In genomic region chr4:184300816-184301215, GRCh38 we compare ENCODE assay signal across 24 cellular contexts.
DNase-seq lines count a peak whose midpoint lies in the region; ATAC-seq and TF ChIP-seq lines count a peak whose summit lies in the region.
"Had no signal": no experiment of that assay in that cellular context is flagged by ENCODE, and none has a peak within 500 bp of the region (broad histone marks: within the 10 kb centered on the region; RNA-seq: fewer than 3 reads in every experiment).

No MANE protein-coding gene starts in this region.

- H3K36me3 ChIP-seq in right atrium auricular region: no peaks in the 10 kb centered on the region
- H3K36me3 ChIP-seq in heart right ventricle: no peaks in the 10 kb centered on the region
- H3K36me3 ChIP-seq: BE2C, BLaER1 had no signal

- CTCF ChIA-PET in activated CD8-positive, alpha-beta T cell treated with anti-CD3 and anti-CD28 coated beads, Interleukin-2, amount 10 ng/mL, durations not matched to agents 7 days and 5 days (lab: Charles Lee): interaction anchor here (0.9 to 2.1 kb wide), 3 partner anchors 9 to 17 kb away, joined by 3 to 7 read pairs (median 5); no protein-coding TSS in a partner anchor
- CTCF ChIA-PET in activated CD8-positive, alpha-beta T cell treated with anti-CD3 and anti-CD28 coated beads for 36 hours (lab: Charles Lee): interaction anchor here (1.1 to 1.5 kb wide), 2 partner anchors 13 to 37 kb away, joined by 3 to 7 read pairs; no protein-coding TSS in a partner anchor

- no peak overlapping the region for H3K4me3 Mint-ChIP-seq in activated CD8-positive, alpha-beta T cell treated with anti-CD3 and anti-CD28 coated beads, Interleukin-2, amount 10 ng/mL, durations not matched to agents 7 days and 5 days
- H3K4me3 Mint-ChIP-seq in activated CD8-positive, alpha-beta T cell treated with anti-CD3 and anti-CD28 coated beads for 36 hours: no peak overlapping the region
- H3K4me3 Mint-ChIP-seq in osteocyte (ENCODE audit: unreplicated experiment): no peak overlapping the region
- H3K4me3 Mint-ChIP-seq: CD14-positive monocyte; CD4-positive, alpha-beta memory T cell; CD4-positive, CD25-positive, alpha-beta regulatory T cell; CD8-positive, alpha-beta memory T cell had no signal

- ATAC-seq in activated CD8-positive, alpha-beta T cell treated with anti-CD3 and anti-CD28 coated beads, Interleukin-2, amount 10 ng/mL, durations not matched to agents 7 days and 5 days: no peak
- ATAC-seq in activated CD8-positive, alpha-beta T cell treated with anti-CD3 and anti-CD28 coated beads for 36 hours: no peak
- ATAC-seq in heart right ventricle: no peak
- ATAC-seq: GM12878 had no signal

- H3K4me3 ChIP-seq in right atrium auricular region (no peak overlapping the region), heart right ventricle (no peak overlapping the region)
- H3K4me3 ChIP-seq: BLaER1, GM12878 had no signal

- no peak for TF ChIP-seq CTCF in activated CD8-positive, alpha-beta T cell treated with anti-CD3 and anti-CD28 coated beads for 36 hours (IDR thresholded peaks at IDR 0.05)
- TF ChIP-seq CTCF in right atrium auricular region (IDR thresholded peaks at IDR 0.05) (no peak), heart right ventricle (IDR thresholded peaks at IDR 0.05) (no peak), osteocyte (IDR thresholded peaks at IDR 0.05) (no peak)

- intact Hi-C loops in activated CD8-positive, alpha-beta T cell treated with anti-CD3 and anti-CD28 coated beads for 36 hours (cut with micrococcal nuclease): no loop called here
- intact Hi-C loops in heart right ventricle (cut with DNase I): no loop called here

- H3K9me3 ChIP-seq in right atrium auricular region: no peaks in the 10 kb centered on the region
- peaks cover 0 to 19% (median 0%) of the 10 kb centered on the region in 11 donors for H3K9me3 ChIP-seq in heart right ventricle
- H3K9me3 ChIP-seq: BE2C had no signal

- H3K4me1 Mint-ChIP-seq in activated CD8-positive, alpha-beta T cell treated with anti-CD3 and anti-CD28 coated beads, Interleukin-2, amount 10 ng/mL, durations not matched to agents 7 days and 5 days (ENCODE audit: low read depth): no peaks in the 10 kb centered on the region
- no peaks in the 10 kb centered on the region for H3K4me1 Mint-ChIP-seq in activated CD8-positive, alpha-beta T cell treated with anti-CD3 and anti-CD28 coated beads for 36 hours (ENCODE audit: low read depth)
- H3K4me1 Mint-ChIP-seq in osteocyte (ENCODE audit: unreplicated experiment): no peaks in the 10 kb centered on the region
- H3K4me1 Mint-ChIP-seq: CD4-positive, alpha-beta memory T cell; CD8-positive, alpha-beta memory T cell had no signal

- H3K27ac ChIP-seq in right atrium auricular region (no peak overlapping the region), heart right ventricle (no peak overlapping the region)
- H3K27ac ChIP-seq: BLaER1 had no signal

- peaks cover 19% of the 10 kb centered on the region for H3K9me3 Mint-ChIP-seq in activated CD8-positive, alpha-beta T cell treated with anti-CD3 and anti-CD28 coated beads, Interleukin-2, amount 10 ng/mL, durations not matched to agents 7 days and 5 days (ENCODE audit: insufficient read depth)
- peaks cover 10% of the 10 kb centered on the region for H3K9me3 Mint-ChIP-seq in activated CD8-positive, alpha-beta T cell treated with anti-CD3 and anti-CD28 coated beads for 36 hours
- peaks cover 16% of the 10 kb centered on the region for H3K9me3 Mint-ChIP-seq in osteocyte (ENCODE audit: unreplicated experiment)

- H3K27me3 ChIP-seq in right atrium auricular region (no peaks in the 10 kb centered on the region), heart right ventricle (no peaks in the 10 kb centered on the region)
- H3K27me3 ChIP-seq: BE2C, BLaER1 had no signal

- no peaks in the 10 kb centered on the region for H3K27me3 Mint-ChIP-seq in activated CD8-positive, alpha-beta T cell treated with anti-CD3 and anti-CD28 coated beads, Interleukin-2, amount 10 ng/mL, durations not matched to agents 7 days and 5 days (ENCODE audit: low read depth)
- H3K27me3 Mint-ChIP-seq in activated CD8-positive, alpha-beta T cell treated with anti-CD3 and anti-CD28 coated beads for 36 hours: no peaks in the 10 kb centered on the region
- H3K27me3 Mint-ChIP-seq in osteocyte (ENCODE audit: unreplicated experiment): peaks cover 5% of the 10 kb centered on the region
- H3K27me3 Mint-ChIP-seq: CD4-positive, alpha-beta memory T cell had no signal

- H3K4me1 ChIP-seq in right atrium auricular region (no peaks in the 10 kb centered on the region), heart right ventricle (peaks cover 0 to 3% (median 0%) of the 10 kb centered on the region in 9 donors)
- H3K4me1 ChIP-seq: BE2C, BLaER1 had no signal

- WGBS in heart right ventricle, 2 donors: 98% methylated on average over 6 of the region's 6 CpGs

- POLR2A ChIA-PET in activated CD8-positive, alpha-beta T cell treated with anti-CD3 and anti-CD28 coated beads, Interleukin-2, amount 10 ng/mL, durations not matched to agents 7 days and 5 days (lab: Charles Lee): no interaction called here
- POLR2A ChIA-PET in activated CD8-positive, alpha-beta T cell treated with anti-CD3 and anti-CD28 coated beads for 36 hours (lab: Charles Lee): interaction anchor here (2.6 kb wide), 1 partner anchor 19 kb away, joined by 5 read pairs; no protein-coding TSS in a partner anchor

- DNase-seq in activated CD8-positive, alpha-beta T cell treated with anti-CD3 and anti-CD28 coated beads, Interleukin-2, amount 10 ng/mL, durations not matched to agents 7 days and 5 days: peak; percentile 16
- no peak for DNase-seq in activated CD8-positive, alpha-beta T cell treated with anti-CD3 and anti-CD28 coated beads for 36 hours
- peak; percentile 9 for DNase-seq in right atrium auricular region (ENCODE audit: low spot score)
- no peak for DNase-seq in heart right ventricle
- peak; percentile 56 for DNase-seq in osteocyte (ENCODE audit: extremely low spot score, unreplicated experiment)
- no peak for DNase-seq in midbrain (lab: John Stamatoyannopoulos, UW)
- DNase-seq: 8988T; ACHN; BE2C; C1 segment of cervical spinal cord; CD4-positive, alpha-beta memory T cell; CD4-positive, CD25-positive, alpha-beta regulatory T cell; CD8-positive, alpha-beta memory T cell; COR-L47; DMS 273 treated with DMSO at 0.1 percent for 48 hours; DMS153; DMS53; DMS79; DND-41; EL; GDM1 had no signal

- H3K27ac Mint-ChIP-seq in activated CD8-positive, alpha-beta T cell treated with anti-CD3 and anti-CD28 coated beads, Interleukin-2, amount 10 ng/mL, durations not matched to agents 7 days and 5 days: no peak overlapping the region
- H3K27ac Mint-ChIP-seq in activated CD8-positive, alpha-beta T cell treated with anti-CD3 and anti-CD28 coated beads for 36 hours: no peak overlapping the region
- H3K27ac Mint-ChIP-seq in osteocyte (ENCODE audit: unreplicated experiment): no peak overlapping the region
- H3K27ac Mint-ChIP-seq: CD14-positive monocyte; CD4-positive, alpha-beta memory T cell; CD8-positive, alpha-beta memory T cell had no signal

- H3K36me3 Mint-ChIP-seq in activated CD8-positive, alpha-beta T cell treated with anti-CD3 and anti-CD28 coated beads, Interleukin-2, amount 10 ng/mL, durations not matched to agents 7 days and 5 days (ENCODE audit: low read depth): peaks cover 6% of the 10 kb centered on the region
- peaks cover 3% of the 10 kb centered on the region for H3K36me3 Mint-ChIP-seq in activated CD8-positive, alpha-beta T cell treated with anti-CD3 and anti-CD28 coated beads for 36 hours (ENCODE audit: low read depth)
- no peaks in the 10 kb centered on the region for H3K36me3 Mint-ChIP-seq in osteocyte (ENCODE audit: unreplicated experiment)
- H3K36me3 Mint-ChIP-seq: CD14-positive monocyte; CD4-positive, CD25-positive, alpha-beta regulatory T cell had no signal

Comparison
In these comparisons a context has a peak if more than half of its experiments do, and no peak if none do; other contexts are left out.
1. DNase-seq: peak in activated CD8-positive, alpha-beta T cell treated with anti-CD3 and anti-CD28 coated beads, Interleukin-2, amount 10 ng/mL, durations not matched to agents 7 days and 5 days (single experiment), right atrium auricular region (single experiment) and osteocyte (single experiment); none in activated CD8-positive, alpha-beta T cell treated with anti-CD3 and anti-CD28 coated beads for 36 hours (single experiment), heart right ventricle (0 of 2) and midbrain (single experiment).